10 cellular contexts compared by ENCODE assay signal in the genomic region with DNA sequence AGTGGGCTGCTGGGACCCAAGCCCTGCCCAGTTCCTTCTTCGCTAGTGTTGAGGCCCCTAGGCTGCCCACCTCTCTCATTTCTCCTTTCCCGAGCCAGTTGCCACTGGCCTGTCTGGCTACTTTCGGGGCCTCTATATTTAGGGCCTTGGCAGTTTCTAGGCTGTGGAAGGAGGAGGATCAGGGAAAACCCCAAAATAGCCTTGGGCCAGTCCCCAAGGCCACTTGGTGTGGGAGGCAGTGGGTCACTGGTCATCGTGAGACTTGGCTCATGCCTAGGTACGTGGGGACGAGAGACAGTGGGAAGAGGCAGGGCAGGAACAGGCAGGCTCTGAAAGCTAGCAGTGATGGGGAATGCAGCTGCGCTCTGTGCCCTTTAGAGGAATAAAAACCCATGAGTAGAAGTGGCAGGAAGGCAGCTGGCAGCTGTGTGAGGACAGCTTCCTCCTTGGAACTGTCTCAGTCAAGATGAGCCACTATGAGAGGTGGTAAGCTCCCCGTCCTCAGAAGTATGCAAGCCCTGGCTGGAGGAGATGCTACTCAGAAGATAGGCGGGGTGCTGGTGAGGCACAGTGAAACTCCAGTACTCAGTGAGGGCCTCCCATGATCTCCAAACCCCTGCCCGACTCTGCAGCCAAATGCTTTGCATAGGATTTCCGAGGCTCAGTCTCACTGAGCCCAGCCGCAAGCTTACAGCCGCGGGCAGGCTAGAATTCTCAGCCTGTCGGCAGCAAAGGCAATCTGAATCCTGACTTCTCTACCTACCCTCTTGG. TPM values are rescaled to one million over a fixed set of nuclear protein-coding genes. Genes with fewer than 3 reads are reported as not detected.
DNase-seq lines count a peak whose midpoint lies in the region; ATAC-seq and TF ChIP-seq lines count a peak whose summit lies in the region.
"Not testable (repeated sequence)": the region's sequence is repeated elsewhere in the genome, so short reads cannot be mapped to it uniquely, and the experiment has no call there.
"Had no signal": no experiment of that assay in that cellular context is flagged by ENCODE, and none has a peak within 500 bp of the region (broad histone marks: within the 10 kb centered on the region; RNA-seq: fewer than 3 reads in every experiment).

No MANE protein-coding gene starts in this region.

- not testable (repeated sequence) for H3K79me2 ChIP-seq in DND-41 (ENCODE audit: insufficient read depth, low read length); OCI-LY3 (ENCODE audit: low read length)

- H4K20me1 ChIP-seq in DND-41 (ENCODE audit: insufficient read depth, low read length); OCI-LY3 (ENCODE audit: insufficient read depth, low read length): not testable (repeated sequence)

- peak; percentile 7 for DNase-seq in DND-41
- DNase-seq in coronary artery (ENCODE audit: low spot score) = not testable (repeated sequence)
- DNase-seq in sciatic nerve (ENCODE audit: low spot score) = peak; percentile 48

- ATAC-seq in DND-41 (ENCODE audit: insufficient read depth, low read depth); sciatic nerve: not testable (repeated sequence)
- ATAC-seq in GM19025 (IDR thresholded peaks at IDR 0.05; ENCODE audit: low read depth, unreplicated experiment) (peak; percentile 62), GM21515 (IDR thresholded peaks at IDR 0.05; ENCODE audit: unreplicated experiment) (peak; percentile 65), HG02852 (IDR thresholded peaks at IDR 0.05; ENCODE audit: unreplicated experiment) (peak; percentile 69), HG03175 (IDR thresholded peaks at IDR 0.05; ENCODE audit: unreplicated experiment) (peak; percentile 64)

- not testable (repeated sequence) for H3K4me3 ChIP-seq in DND-41 (ENCODE audit: low read depth in 1 of 2, low read length in 2 of 2); coronary artery
- peak overlapping the region; percentile 61; the same call in 1 of the 2 replicates for H3K4me3 ChIP-seq in OCI-LY3 (ENCODE audit: low read length)

- not testable (repeated sequence) for H2AFZ ChIP-seq in DND-41 (ENCODE audit: low read depth, low read length); OCI-LY3 (ENCODE audit: low read depth, low read length)

- not testable (repeated sequence) for H3K4me1 ChIP-seq in DND-41 (ENCODE audit: insufficient read depth, low read length); OCI-LY3 (ENCODE audit: low read length)

- not testable (repeated sequence) for H3K9me3 ChIP-seq in DND-41 (ENCODE audit: insufficient read depth, low read length, severe bottlenecking); OCI-LY3 (ENCODE audit: insufficient read depth, low read length)

- not testable (repeated sequence) for H3K27ac ChIP-seq in DND-41 (ENCODE audit: low read length)
- H3K27ac ChIP-seq in OCI-LY3 (ENCODE audit: low read length) = peak overlapping the region; percentile 84
- peak overlapping the region; percentile 46 to 83 for H3K27ac ChIP-seq in coronary artery

- not testable (repeated sequence) for H3K27me3 ChIP-seq in DND-41 (ENCODE audit: insufficient read depth, low read length, poor library complexity); OCI-LY3 (ENCODE audit: low read depth, low read length)

- H3K9ac ChIP-seq in DND-41 (ENCODE audit: low read depth, low read length) = not testable (repeated sequence)
- H3K9ac ChIP-seq in OCI-LY3 (ENCODE audit: low read length) = peak overlapping the region; percentile 66; the same call in 1 of the 2 replicates

- intact Hi-C loops in sciatic nerve (cut with DNase I) = not testable (repeated sequence)

- TF ChIP-seq CTCF in DND-41 (IDR thresholded peaks at IDR 0.05; ENCODE audit: borderline replicate concordance, extremely low read depth, low read length, poor library complexity, severe bottlenecking); OCI-LY3 (IDR thresholded peaks at IDR 0.05; ENCODE audit: low read depth, low read length); coronary artery (IDR thresholded peaks at IDR 0.05): not testable (repeated sequence)

- not testable (repeated sequence) for H3K36me3 ChIP-seq in DND-41 (ENCODE audit: insufficient read depth, low read length); OCI-LY3 (replicated peaks; ENCODE audit: low read depth, low read length)

- H3K4me2 ChIP-seq in DND-41 (ENCODE audit: insufficient read depth, low read length) = not testable (repeated sequence)
- peak overlapping the region; percentile 68 for H3K4me2 ChIP-seq in OCI-LY3 (ENCODE audit: low read length)

RNA-seq across cellular contexts. Expression of a gene that starts 2.8 kb away (rescaled TPM):
- total RNA-seq in sciatic nerve = 233 TPM

RNA-seq across cellular contexts. Expression of a gene that starts 28.8 kb away (rescaled TPM):
- total RNA-seq in sciatic nerve = 23.0 TPM

RNA-seq across cellular contexts. Expression of a gene that starts 36.4 kb away (rescaled TPM):
- total RNA-seq in sciatic nerve = not detected
- total RNA-seq: CD4-positive, alpha-beta T cell; chondrocyte had no signal

RNA-seq across cellular contexts. Expression of a gene that starts 41.4 kb away (rescaled TPM):
- total RNA-seq in sciatic nerve = 64.2 TPM

RNA-seq across cellular contexts. Expression of a gene that starts 57.7 kb away (rescaled TPM):
- total RNA-seq in sciatic nerve = 20.6 TPM
